In the genomic region with DNA sequence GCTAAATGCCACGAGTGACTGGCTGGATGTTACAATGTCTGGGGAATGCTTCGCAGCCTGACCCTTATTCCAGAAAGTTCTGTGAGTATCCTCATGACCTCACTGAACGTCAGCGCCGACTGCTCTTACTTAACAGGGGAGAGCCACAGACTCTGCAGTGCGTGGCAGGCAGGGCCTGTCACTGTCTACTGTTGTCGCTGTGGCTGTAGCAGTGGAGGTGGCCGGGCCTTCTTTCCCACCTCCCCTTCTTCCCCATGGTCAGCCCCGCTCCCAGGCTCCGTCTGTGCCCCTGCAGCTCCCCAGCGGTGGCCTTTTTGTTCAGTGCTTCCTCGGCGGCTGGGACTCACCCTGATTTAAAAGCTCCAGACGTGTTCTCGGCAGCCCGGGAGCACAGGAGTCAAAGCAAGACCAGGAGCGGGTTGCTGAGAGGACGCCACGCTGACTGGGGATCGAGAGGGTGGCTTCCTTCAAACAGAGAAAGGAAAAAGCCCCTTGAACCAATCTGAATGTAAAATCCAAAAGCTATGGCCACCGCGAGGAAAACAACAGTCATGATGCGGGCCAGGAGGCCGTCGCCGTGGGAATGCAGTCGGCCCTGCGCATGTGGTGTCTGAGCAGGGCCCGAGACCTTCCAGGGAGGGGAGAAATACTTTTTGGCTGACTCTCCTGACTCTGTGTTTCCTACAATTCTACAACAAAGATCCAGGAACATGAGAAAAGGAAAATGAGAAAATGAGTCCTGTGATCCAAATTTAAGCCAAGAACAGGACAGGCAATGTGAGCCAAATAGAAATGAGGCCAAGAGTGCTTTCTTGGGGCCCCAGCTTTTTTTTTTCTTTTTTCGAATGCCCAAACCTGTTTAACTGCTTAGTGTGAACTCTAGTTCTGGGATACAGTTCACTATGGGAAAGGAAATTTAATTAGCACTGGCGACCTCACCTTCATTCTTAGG, we compare ENCODE assay signal across 8 cellular contexts. TPM values are rescaled to one million over a fixed set of nuclear protein-coding genes. Genes with fewer than 3 reads are reported as not detected.
DNase-seq lines count a peak whose midpoint lies in the region; ATAC-seq, FAIRE-seq and TF ChIP-seq lines count a peak whose summit lies in the region.

No MANE protein-coding gene starts in this region.

- H3K27ac ChIP-seq in duodenal mucosa (ENCODE audit: low read depth, low read length) = peak overlapping the region; percentile 82
- no peak overlapping the region for H3K27ac ChIP-seq in mesenchymal stem cell (ENCODE audit: low read length, poor library complexity, severe bottlenecking)
- H3K27ac ChIP-seq in thoracic aorta = peak overlapping the region; percentile 98 to 99

- peak; percentile 56 for DNase-seq in M059J (ENCODE audit: low read depth)
- DNase-seq in mesenchymal stem cell = peak; percentile 49
- peak; percentile 58 for DNase-seq in thoracic aorta (ENCODE audit: low spot score)
- no peak for DNase-seq in stimulated activated CD4-positive, alpha-beta T cell treated with anti-CD3 and anti-CD28 coated beads, Interleukin-2, amount 100 ng/mL, for 24 hours
- no peak for DNase-seq in frontal cortex (ENCODE audit: low spot score in 2 of 2)
- no peak for DNase-seq in OCI-M2 (lab: John Stamatoyannopoulos, UW; ENCODE audit: unreplicated experiment)

- no peak overlapping the region for H2AK5ac ChIP-seq in mesenchymal stem cell (ENCODE audit: low read length, severe bottlenecking)

- H3K27me3 ChIP-seq in duodenal mucosa (ENCODE audit: control insufficient read depth in 1 of 2, insufficient read depth in 2 of 2, low read length in 2 of 2) (no peaks in the 10 kb centered on the region), mesenchymal stem cell (ENCODE audit: control insufficient read depth in 1 of 2, insufficient read depth in 1 of 2, low read length in 2 of 2) (no peaks in the 10 kb centered on the region), thoracic aorta (replicated peaks; ENCODE audit: insufficient read depth) (no peaks in the 10 kb centered on the region)

- peak overlapping the region; percentile 0 to 55 for H3K18ac ChIP-seq in mesenchymal stem cell (ENCODE audit: low read depth in 1 of 2, low read length in 2 of 2)

- H3K9ac ChIP-seq in duodenal mucosa (ENCODE audit: low read depth in 1 of 2, low read length in 2 of 2) (peak overlapping the region; percentile 30 to 41), mesenchymal stem cell (ENCODE audit: low read length) (peak overlapping the region; percentile 94)

- H3K4ac ChIP-seq in mesenchymal stem cell (ENCODE audit: low read depth in 1 of 2, low read length in 2 of 2) = peak overlapping the region; percentile 39 to 47

- no peak overlapping the region for H3K14ac ChIP-seq in mesenchymal stem cell (ENCODE audit: low read length in 2 of 2)

- peak overlapping the region; percentile 63 for H4K91ac ChIP-seq in mesenchymal stem cell (ENCODE audit: low read length)

- H2BK5ac ChIP-seq in mesenchymal stem cell (ENCODE audit: low read depth, low read length, poor library complexity, severe bottlenecking) = no peak overlapping the region

- H2AFZ ChIP-seq in mesenchymal stem cell (ENCODE audit: low read depth, low read length) = peak overlapping the region; percentile 62

- peak overlapping the region; percentile 60 for H2BK15ac ChIP-seq in mesenchymal stem cell (ENCODE audit: low read depth, poor library complexity, severe bottlenecking)

- peak overlapping the region; percentile 37 for H2BK120ac ChIP-seq in mesenchymal stem cell (ENCODE audit: low read depth, low read length)

- no peaks in the 10 kb centered on the region for H3K79me1 ChIP-seq in mesenchymal stem cell (replicated peaks; ENCODE audit: low read length, poor library complexity, severe bottlenecking)

- TF ChIP-seq CTCF in thoracic aorta (IDR thresholded peaks at IDR 0.05) = no peak

- H3K4me1 ChIP-seq in duodenal mucosa (ENCODE audit: control insufficient read depth in 1 of 2, insufficient read depth in 2 of 2, low read length in 2 of 2) (peaks cover 46 to 49% of the 10 kb centered on the region in 2 donors), mesenchymal stem cell (ENCODE audit: control insufficient read depth, insufficient read depth, low read depth, low read length) (peaks cover 13% of the 10 kb centered on the region), thoracic aorta (ENCODE audit: control insufficient read depth in 1 of 2, low read depth in 2 of 2) (peaks cover 58 to 87% of the 10 kb centered on the region in 2 donors)

- no peak overlapping the region for H3K4me3 ChIP-seq in duodenal mucosa (ENCODE audit: low read depth in 1 of 2, low read length in 2 of 2)
- peak overlapping the region in 1 of 2 experiments; percentile 61 for H3K4me3 ChIP-seq in mesenchymal stem cell (ENCODE audit: insufficient read depth in 1 of 2, low read depth in 1 of 2, low read length in 2 of 2)
- peak overlapping the region; percentile 65 for H3K4me3 ChIP-seq in thoracic aorta

- H3K4me2 ChIP-seq in mesenchymal stem cell (ENCODE audit: low read length, poor library complexity, severe bottlenecking) = no peak overlapping the region

- FAIRE-seq in frontal cortex (lab: Jason Lieb, UNC) = no peak

- peak; percentile 57 for ATAC-seq in thoracic aorta (ENCODE audit: insufficient number of reproducible peaks, low FRiP score, low read depth)
- no peak for ATAC-seq in GM19035 (IDR thresholded peaks at IDR 0.05; ENCODE audit: unreplicated experiment)

- H3K36me3 ChIP-seq in duodenal mucosa (ENCODE audit: control insufficient read depth in 1 of 2, insufficient read depth in 2 of 2, low read length in 2 of 2) (no peaks in the 10 kb centered on the region), mesenchymal stem cell (ENCODE audit: control insufficient read depth in 1 of 2, insufficient read depth in 2 of 2, low read depth in 1 of 2, low read length in 2 of 2) (no peaks in the 10 kb centered on the region), thoracic aorta (no peaks in the 10 kb centered on the region)

- peak overlapping the region; percentile 7 to 78 for H2BK12ac ChIP-seq in mesenchymal stem cell (ENCODE audit: low read length in 2 of 2)

- no peak overlapping the region for H3K23ac ChIP-seq in mesenchymal stem cell (ENCODE audit: low read length in 2 of 2)

- H4K8ac ChIP-seq in mesenchymal stem cell (ENCODE audit: low read length) = peak overlapping the region; percentile 71

- WGBS in mesenchymal stem cell = 64% methylated on average over 29 of the region's 31 CpGs

- H3K9me3 ChIP-seq in duodenal mucosa (ENCODE audit: control insufficient read depth in 1 of 2, low read length in 2 of 2) (no peaks in the 10 kb centered on the region), mesenchymal stem cell (ENCODE audit: control insufficient read depth, low read length) (no peaks in the 10 kb centered on the region), thoracic aorta (no peaks in the 10 kb centered on the region)

RNA-seq across cellular contexts. Expression of gene TARBP1, which starts 52.5 kb away (rescaled TPM):
- 17.1 and 27.3 TPM in 2 replicates for total RNA-seq in M059J (2014; rRNA removed; shearing (Covaris generic))
- 8.1 TPM for polyA plus RNA-seq in mesenchymal stem cell (2013, experiment 1 of 2)
- 6.9 TPM for polyA plus RNA-seq in mesenchymal stem cell (2013, experiment 2 of 2)
- total RNA-seq in thoracic aorta (10 to 100 TPM; 11.5 to 13.5 TPM), frontal cortex (63.2 TPM)

Comparison
In these comparisons a context has a peak if more than half of its experiments do, and no peak if none do; other contexts are left out.
1. DNase-seq: peak in M059J (single experiment), mesenchymal stem cell (single experiment) and thoracic aorta (single experiment); none in stimulated activated CD4-positive, alpha-beta T cell treated with anti-CD3 and anti-CD28 coated beads, Interleukin-2, amount 100 ng/mL, for 24 hours (0 of 2), frontal cortex (0 of 2) and OCI-M2 (single experiment).